1 cellular context compared by ENCODE assay signal in genomic region chr6:46651006-46651405, GRCh38.
TF ChIP-seq lines count a peak whose summit lies in the region.

No MANE protein-coding gene starts in this region.

TF ChIP-seq in A549, 52 proteins besides CTCF, POLR2A, EP300 and RAD21 (continued from another document):
- no peak for TF ChIP-seq REST (IDR thresholded peaks at IDR 0.05)
- no peak for TF ChIP-seq HOXA7 (CRISPR knock-in tag; IDR thresholded peaks at IDR 0.05)
- TF ChIP-seq FOSL2 (IDR thresholded peaks at IDR 0.05): no peak
- TF ChIP-seq FOSL2 (CRISPR knock-in tag; IDR thresholded peaks at IDR 0.05): no peak
- TF ChIP-seq TFCP2L1 (CRISPR knock-in tag; IDR thresholded peaks at IDR 0.05): no peak
- TF ChIP-seq, protein P1, sequence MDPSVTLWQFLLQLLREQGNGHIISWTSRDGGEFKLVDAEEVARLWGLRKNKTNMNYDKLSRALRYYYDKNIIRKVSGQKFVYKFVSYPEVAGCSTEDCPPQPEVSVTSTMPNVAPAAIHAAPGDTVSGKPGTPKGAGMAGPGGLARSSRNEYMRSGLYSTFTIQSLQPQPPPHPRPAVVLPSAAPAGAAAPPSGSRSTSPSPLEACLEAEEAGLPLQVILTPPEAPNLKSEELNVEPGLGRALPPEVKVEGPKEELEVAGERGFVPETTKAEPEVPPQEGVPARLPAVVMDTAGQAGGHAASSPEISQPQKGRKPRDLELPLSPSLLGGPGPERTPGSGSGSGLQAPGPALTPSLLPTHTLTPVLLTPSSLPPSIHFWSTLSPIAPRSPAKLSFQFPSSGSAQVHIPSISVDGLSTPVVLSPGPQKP (IDR thresholded peaks at IDR 0.05; ENCODE audit: low read depth, low read length): no peak
- no peak for TF ChIP-seq KDM1A (IDR thresholded peaks at IDR 0.05; ENCODE audit: low read depth)
